ENCODE assay signal across 29 cellular contexts in genomic region chr2:26897807-26898479, GRCh38. TPM values are rescaled to one million over a fixed set of nuclear protein-coding genes. Genes with fewer than 3 reads are reported as not detected.
DNase-seq lines count a peak whose midpoint lies in the region; ATAC-seq and TF ChIP-seq lines count a peak whose summit lies in the region.
"Had no signal": no experiment of that assay in that cellular context is flagged by ENCODE, and none has a peak within 500 bp of the region (broad histone marks: within the 10 kb centered on the region; RNA-seq: fewer than 3 reads in every experiment).

No MANE protein-coding gene starts in this region.

- H3K14ac ChIP-seq in H9 (ENCODE audit: insufficient read depth, low read length), result no peak overlapping the region

- H2BK12ac ChIP-seq in H9 (ENCODE audit: insufficient read length, low read depth, low read length), result no peak overlapping the region

- no peak for TF ChIP-seq POLR2A in esophagus muscularis mucosa (IDR thresholded peaks at IDR 0.05; ENCODE audit: low read depth)

- H3K4me1 Mint-ChIP-seq in H9 (peaks cover 22 to 24% of the 10 kb centered on the region in 2 experiments), nephron (peaks cover 42% of the 10 kb centered on the region)
- H3K4me1 Mint-ChIP-seq: CD14-positive monocyte; CD8-positive, alpha-beta memory T cell had no signal

- H3K27me3 ChIP-seq in H9 (ENCODE audit: insufficient read depth, low read length) (no peaks in the 10 kb centered on the region), esophagus muscularis mucosa (no peaks in the 10 kb centered on the region), ascending aorta (no peaks in the 10 kb centered on the region)
- H3K27me3 ChIP-seq: BE2C had no signal

- no peak overlapping the region for H2BK5ac ChIP-seq in H9 (ENCODE audit: insufficient read length, low read length)

- H3K9ac ChIP-seq in H9 (ENCODE audit: extremely low read depth, insufficient read length, low read length), result no peak overlapping the region

- no peak overlapping the region for H2BK20ac ChIP-seq in H9 (ENCODE audit: low read depth, low read length, poor library complexity, severe bottlenecking)

- no peaks in the 10 kb centered on the region for H3K79me2 ChIP-seq in H9 (ENCODE audit: insufficient read depth, low read length)

- no peak overlapping the region for H3K23ac ChIP-seq in H9 (ENCODE audit: insufficient read length, low read depth, low read length)

- no peak overlapping the region for H3K4me3 Mint-ChIP-seq in H9
- peak overlapping the region in 1 of 3 experiments; percentile 41 for H3K4me3 Mint-ChIP-seq in nephron
- H3K4me3 Mint-ChIP-seq: CD14-positive monocyte; CD8-positive, alpha-beta memory T cell had no signal

- H4K20me1 ChIP-seq in H9 (ENCODE audit: control insufficient read depth, insufficient read depth, insufficient read length), result no peaks in the 10 kb centered on the region

- no peak overlapping the region for H2AK5ac ChIP-seq in H9 (ENCODE audit: insufficient read length, low read length)

- H3K36me3 ChIP-seq in esophagus muscularis mucosa (no peaks in the 10 kb centered on the region), ascending aorta (no peaks in the 10 kb centered on the region)
- H3K36me3 ChIP-seq: SJCRH30 had no signal

- H3K27ac Mint-ChIP-seq in H9 (0 out of 7 replicates have a peak overlapping the region, but pooled peaks of 1 of the 3 experiments have one; percentile 14), nephron (peak overlapping the region in 2 of 3 experiments; percentile 21 to 83)
- H3K27ac Mint-ChIP-seq: CD14-positive monocyte; CD8-positive, alpha-beta memory T cell had no signal

- no peak overlapping the region for H3T11ph ChIP-seq in H9 (ENCODE audit: low read length)

- TF ChIP-seq CTCF in H9 (conservative IDR thresholded peaks at IDR 0.05), result no peak
- no peak for TF ChIP-seq CTCF in esophagus muscularis mucosa (IDR thresholded peaks at IDR 0.05)
- TF ChIP-seq CTCF in nephron (IDR thresholded peaks at IDR 0.05; ENCODE audit: unreplicated experiment in 3 of 3), result no peak
- no peak for TF ChIP-seq CTCF in ascending aorta (IDR thresholded peaks at IDR 0.05)

- no peak overlapping the region for H4K8ac ChIP-seq in H9 (replicated peaks; ENCODE audit: insufficient read length, low read depth, low read length)

- H3K79me1 ChIP-seq in H9 (ENCODE audit: insufficient read depth, low read depth, low read length, poor library complexity, severe bottlenecking), result no peaks in the 10 kb centered on the region

- H3K36me3 Mint-ChIP-seq in H9 (ENCODE audit: insufficient read depth in 1 of 3, low read depth in 3 of 3), result peaks cover 0 to 6% (median 5%) of the 10 kb centered on the region in 3 experiments; a peak in 2 of 7 replicates
- peaks cover 4% of the 10 kb centered on the region for H3K36me3 Mint-ChIP-seq in nephron (ENCODE audit: low read depth)
- H3K36me3 Mint-ChIP-seq: CD14-positive monocyte; CD8-positive, alpha-beta memory T cell had no signal

- H3K4me3 ChIP-seq in esophagus muscularis mucosa (no peak overlapping the region), ascending aorta (no peak overlapping the region)
- H3K4me3 ChIP-seq: GM12878, SJCRH30 had no signal

- H2BK15ac ChIP-seq in H9 (ENCODE audit: low read depth, low read length), result no peak overlapping the region

- no peaks in the 10 kb centered on the region for H3K9me3 Mint-ChIP-seq in H9
- H3K9me3 Mint-ChIP-seq in nephron, result peaks cover 8% of the 10 kb centered on the region

- H3K18ac ChIP-seq in H9 (ENCODE audit: insufficient read length, low read depth, low read length), result peak overlapping the region; percentile 21

- H3K9me3 ChIP-seq in H9 (ENCODE audit: control insufficient read depth, low read depth, low read length), result no peaks in the 10 kb centered on the region
- peaks cover 0 to 19% (median 14%) of the 10 kb centered on the region in 4 donors for H3K9me3 ChIP-seq in esophagus muscularis mucosa
- H3K9me3 ChIP-seq in ascending aorta, result peaks cover 0 to 7% of the 10 kb centered on the region in 2 donors
- H3K9me3 ChIP-seq: BE2C, SJCRH30 had no signal

- H4K5ac ChIP-seq in H9 (ENCODE audit: insufficient read length, low read depth, low read length), result no peak overlapping the region

- H3K27me3 Mint-ChIP-seq in H9 (ENCODE audit: low read depth) (peaks cover 9% of the 10 kb centered on the region), nephron (ENCODE audit: low read depth) (peaks cover 5% of the 10 kb centered on the region)

- no peak for ATAC-seq in HG03025 (IDR thresholded peaks at IDR 0.05; ENCODE audit: low FRiP score, unreplicated experiment)
- ATAC-seq: GM12878, HCT116, PC-3, Right ventricle myocardium inferior had no signal

- intact Hi-C loops in esophagus muscularis mucosa (cut with DNase I) (no loop called here), ascending aorta (cut with DNase I) (no loop called here)

- no peak overlapping the region for H4K91ac ChIP-seq in H9 (ENCODE audit: insufficient read length, low read depth, low read length)

- no peak overlapping the region for H3K56ac ChIP-seq in H9 (ENCODE audit: insufficient read length, low read depth, low read length)

- DNase-seq in H9 (no peak), esophagus muscularis mucosa (ENCODE audit: extremely low spot score) (peak; percentile 66), substantia nigra (lab: John Stamatoyannopoulos, UW) (no peak), NCI-H526 (lab: John Stamatoyannopoulos, UW) (no peak), ascending aorta (ENCODE audit: low spot score in 2 of 2) (no peak)
- DNase-seq: 8988T; ACHN; BE2C; CD8-positive, alpha-beta memory T cell; DMS 273 treated with DMSO at 0.1 percent for 48 hours; DMS79; EL; GDM1; NCI-H1092 treated with DMSO at 0.1 percent for 48 hours; NCI-H1436; NCI-H187; NCI-H524; NCI-H774; NK-92 treated with Interleukin-12 subunit alpha and Interleukin-12 subunit beta, amount 100 ng/mL, for 24 hours; PC-3; SJCRH30 had no signal

- no peak overlapping the region for H3K27ac ChIP-seq in H9 (ENCODE audit: insufficient read length, low read depth, low read length)
- no peak overlapping the region for H3K27ac ChIP-seq in esophagus muscularis mucosa (replicated peaks in 1 of 4)
- peak overlapping the region; percentile 95 for H3K27ac ChIP-seq in substantia nigra (ENCODE audit: low read depth, low read length, poor library complexity, severe bottlenecking)
- no peak overlapping the region for H3K27ac ChIP-seq in ascending aorta
- H3K27ac ChIP-seq: HL-60, SJCRH30 had no signal

- H3K4me1 ChIP-seq in H9 (ENCODE audit: insufficient read depth, low read length) (peaks cover 2% of the 10 kb centered on the region; the same call in 1 of the 2 replicates), esophagus muscularis mucosa (peaks cover 0 to 5% (median 3%) of the 10 kb centered on the region in 4 donors), ascending aorta (no peaks in the 10 kb centered on the region)
- H3K4me1 ChIP-seq: BE2C, SJCRH30 had no signal

- H3K4me2 ChIP-seq in H9 (ENCODE audit: insufficient read depth, insufficient read length, low read length), result no peak overlapping the region

- H3K4ac ChIP-seq in H9 (ENCODE audit: low read depth, low read length), result no peak overlapping the region

- TF ChIP-seq EP300 in esophagus muscularis mucosa (IDR thresholded peaks at IDR 0.05), result no peak

- no peak overlapping the region for H2BK120ac ChIP-seq in H9 (ENCODE audit: low read depth, low read length, poor library complexity, severe bottlenecking)

- H3K23me2 ChIP-seq in H9 (ENCODE audit: insufficient read length, low read depth, low read length, poor library complexity, severe bottlenecking), result no peaks in the 10 kb centered on the region

- no CpG with 5 or more reads among the region's 3 CpGs for WGBS in H9 (ENCODE audit: extremely low coverage, insufficient read length, low lambda C conversion rate)
- 58% methylated on average over 3 of the region's 3 CpGs for WGBS in esophagus muscularis mucosa

- H2AFZ ChIP-seq in H9 (ENCODE audit: low read length), result no peak overlapping the region

RNA-seq across cellular contexts. Expression of gene DPYSL5, which starts 50.0 kb away (rescaled TPM):
- total RNA-seq in H9 (2021) (6.4 and 6.9 TPM in 2 replicates), esophagus muscularis mucosa (under 1 TPM; 0.13 to 0.50 (median 0.41) TPM), ascending aorta (not detected)
- total RNA-seq: CD8-positive, alpha-beta memory T cell; GM12878; PC-3; Right ventricle myocardium inferior; RPMI7951 had no signal
